Comparison of ENCODE assay signal across 7 cellular contexts in the genomic region with DNA sequence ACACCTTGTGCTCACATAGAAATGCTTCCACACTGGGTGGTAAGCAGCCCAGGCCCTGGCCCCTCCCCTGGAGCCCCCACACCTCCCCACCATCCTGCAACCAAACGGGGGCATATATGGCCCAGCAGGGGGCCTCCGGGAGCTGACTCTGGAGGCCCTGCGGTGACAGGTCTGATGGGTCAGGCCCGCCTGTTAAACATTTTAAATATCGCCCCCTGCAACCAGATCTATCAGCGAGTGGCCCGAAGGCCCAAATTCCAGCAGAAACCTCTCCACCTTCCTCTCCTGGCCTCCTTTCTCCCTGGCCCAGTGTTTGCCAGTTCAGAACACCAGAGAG. TPM values are rescaled to one million over a fixed set of nuclear protein-coding genes. Genes with fewer than 3 reads are reported as not detected.
DNase-seq lines count a peak whose midpoint lies in the region; ATAC-seq and TF ChIP-seq lines count a peak whose summit lies in the region.

No MANE protein-coding gene starts in this region.

- H3K4me1 ChIP-seq in SJCRH30: peaks cover 2% of the 10 kb centered on the region; the same call in 1 of the 2 replicates

- peaks cover 9% of the 10 kb centered on the region for H3K9me3 ChIP-seq in SJCRH30 (replicated peaks)

- ATAC-seq in GM21737 (IDR thresholded peaks at IDR 0.05; ENCODE audit: unreplicated experiment) (no peak), HG02610 (IDR thresholded peaks at IDR 0.05; ENCODE audit: unreplicated experiment) (no peak)

- DNase-seq in GM20000 (ENCODE audit: low spot score) (peak; percentile 61), SJCRH30 (peak; percentile 70 to 81), fibroblast of the aortic adventitia (ENCODE audit: low read depth) (no peak), T-helper 9 cell (no peak)
- peak; percentile 21 to 22 for DNase-seq in stimulated activated CD4-positive, alpha-beta T cell treated with anti-CD3 and anti-CD28 coated beads, Interleukin-4, amount 100 ng/mL, for 4 hours

- TF ChIP-seq CTCF in GM20000 (IDR thresholded peaks at IDR 0.05; ENCODE audit: extremely low read depth, missing control alignments) (peak; percentile 66), fibroblast of the aortic adventitia (IDR thresholded peaks at IDR 0.05; ENCODE audit: insufficient read depth, low read length) (peak; percentile 18)

- no peaks in the 10 kb centered on the region for H3K27me3 ChIP-seq in SJCRH30

- no peak overlapping the region for H3K27ac ChIP-seq in SJCRH30

- no peaks in the 10 kb centered on the region for H3K36me3 ChIP-seq in SJCRH30

- H3K4me3 ChIP-seq in SJCRH30: no peak overlapping the region
- H3K4me3 ChIP-seq in fibroblast of the aortic adventitia (ENCODE audit: low read depth, low read length): no peak overlapping the region

RNA-seq across cellular contexts. Expression of gene KATNAL1, which starts 48.0 kb away (rescaled TPM):
- 16.4 and 20.3 TPM in 2 replicates for total RNA-seq in SJCRH30 (2014; rRNA removed; shearing (Covaris generic))
- 38.7 and 61.2 TPM in 2 replicates for total RNA-seq in fibroblast of the aortic adventitia (ENCODE audit: low replicate concordance)

Comparison
In these comparisons a context has a peak if more than half of its experiments do, and no peak if none do; other contexts are left out.
1. DNase-seq: peak in GM20000 (single experiment), SJCRH30 (2 of 2) and stimulated activated CD4-positive, alpha-beta T cell treated with anti-CD3 and anti-CD28 coated beads, Interleukin-4, amount 100 ng/mL, for 4 hours (2 of 2); none in fibroblast of the aortic adventitia (single experiment) and T-helper 9 cell (single experiment).